In genomic region chr2:241638063-241638660, GRCh38 we compare ENCODE assay signal across 8 cellular contexts. TPM values are rescaled to one million over a fixed set of nuclear protein-coding genes. Genes with fewer than 3 reads are reported as not detected.
DNase-seq lines count a peak whose midpoint lies in the region; ATAC-seq, FAIRE-seq and TF ChIP-seq lines count a peak whose summit lies in the region.

No MANE protein-coding gene starts in this region.

- peak overlapping the region; percentile 89 for H3K4me3 Mint-ChIP-seq in activated T-cell treated with anti-CD3 and anti-CD28 coated beads, Interleukin-2, amount 50 U/mL, for 24 hours

- peaks cover 2 to 13% of the 10 kb centered on the region in 2 donors for H3K36me3 ChIP-seq in kidney (ENCODE audit: control insufficient read depth in 1 of 2, insufficient read depth in 2 of 2, low read length in 2 of 2)
- peaks cover 0 to 8% (median 0%) of the 10 kb centered on the region in 3 donors for H3K36me3 ChIP-seq in tibial nerve

- no peaks in the 10 kb centered on the region for H3K9me3 Mint-ChIP-seq in activated T-cell treated with anti-CD3 and anti-CD28 coated beads, Interleukin-2, amount 50 U/mL, for 24 hours
- H3K9me3 Mint-ChIP-seq in activated naive CD4-positive, alpha-beta T cell treated with anti-CD3 and anti-CD28 coated beads, Interleukin-2, amount 50 U/mL, for 72 hours: peaks cover 0 to 3% of the 10 kb centered on the region in 2 donors

- H3K9me3 ChIP-seq in kidney (ENCODE audit: control insufficient read depth in 1 of 2, low read length in 2 of 2) (peaks cover 0 to 7% of the 10 kb centered on the region in 2 donors), tibial nerve (no peaks in the 10 kb centered on the region)

- peak overlapping the region; percentile 78 to 89 for H3K4me3 ChIP-seq in kidney (ENCODE audit: low read length in 2 of 2)
- H3K4me3 ChIP-seq in tibial nerve: peak overlapping the region; percentile 66 to 96 (median 84)

- FAIRE-seq in kidney (lab: Jason Lieb, UNC): no peak

- intact Hi-C loops in kidney (cut with DNase I): no loop called here

- no peak for TF ChIP-seq EP300 in tibial nerve (IDR thresholded peaks at IDR 0.05)

- no peaks in the 10 kb centered on the region for H3K27me3 Mint-ChIP-seq in activated T-cell treated with anti-CD3 and anti-CD28 coated beads, Interleukin-2, amount 50 U/mL, for 24 hours

- H3K9ac ChIP-seq in kidney (ENCODE audit: low read length in 2 of 2): peak overlapping the region; percentile 49 to 64

- no peak for ATAC-seq in activated naive CD4-positive, alpha-beta T cell treated with anti-CD3 and anti-CD28 coated beads, Interleukin-2, amount 50 U/mL, for 72 hours
- no peak for ATAC-seq in GM18498 (IDR thresholded peaks at IDR 0.05; ENCODE audit: unreplicated experiment)

- TF ChIP-seq CTCF in kidney (IDR thresholded peaks at IDR 0.05; ENCODE audit: borderline replicate concordance, extremely low read depth, insufficient read depth) (no peak), tibial nerve (IDR thresholded peaks at IDR 0.05) (no peak)

- WGBS in tibial nerve, 2 donors: 2% methylated on average over 27 of the region's 27 CpGs

- no peak for DNase-seq in activated T-cell treated with anti-CD3 and anti-CD28 coated beads, Interleukin-2, amount 50 U/mL, for 24 hours
- no peak for DNase-seq in activated T-cell treated with anti-CD3 and anti-CD28 coated beads, Interleukin-2, amount 50 U/mL, for 48 hours
- DNase-seq in activated naive CD4-positive, alpha-beta T cell treated with anti-CD3 and anti-CD28 coated beads, Interleukin-2, amount 50 U/mL, for 72 hours (ENCODE audit: low spot score in 2 of 2): no peak
- DNase-seq in kidney (no peak), tibial nerve (ENCODE audit: low spot score in 2 of 2) (no peak), NCI-H748 (lab: John Stamatoyannopoulos, UW; ENCODE audit: unreplicated experiment) (no peak), Ammon's horn (ENCODE audit: low spot score) (no peak)

- H3K27me3 ChIP-seq in tibial nerve: no peaks in the 10 kb centered on the region

- H3K4me1 ChIP-seq in kidney (ENCODE audit: control insufficient read depth in 1 of 2, insufficient read depth in 1 of 2, low read depth in 1 of 2, low read length in 2 of 2) (peaks cover 5 to 17% of the 10 kb centered on the region in 2 donors), tibial nerve (peaks cover 0 to 67% (median 28%) of the 10 kb centered on the region in 4 donors)

- no peak overlapping the region for H3K27ac ChIP-seq in kidney (ENCODE audit: low read depth in 2 of 2, low read length in 2 of 2)
- H3K27ac ChIP-seq in tibial nerve: peak overlapping the region; percentile 96 to 100 (median 98)

- peaks cover 69% of the 10 kb centered on the region for H3K36me3 Mint-ChIP-seq in activated T-cell treated with anti-CD3 and anti-CD28 coated beads, Interleukin-2, amount 50 U/mL, for 24 hours (ENCODE audit: low read depth)
- peaks cover 16 to 34% of the 10 kb centered on the region in 2 donors for H3K36me3 Mint-ChIP-seq in activated naive CD4-positive, alpha-beta T cell treated with anti-CD3 and anti-CD28 coated beads, Interleukin-2, amount 50 U/mL, for 72 hours

- peak overlapping the region; percentile 94 for H3K27ac Mint-ChIP-seq in activated T-cell treated with anti-CD3 and anti-CD28 coated beads, Interleukin-2, amount 50 U/mL, for 24 hours
- H3K27ac Mint-ChIP-seq in activated naive CD4-positive, alpha-beta T cell treated with anti-CD3 and anti-CD28 coated beads, Interleukin-2, amount 50 U/mL, for 72 hours: peak overlapping the region; percentile 84 to 97

- TF ChIP-seq POLR2A in tibial nerve (IDR thresholded peaks at IDR 0.05): no peak

- H3K4me1 Mint-ChIP-seq in activated T-cell treated with anti-CD3 and anti-CD28 coated beads, Interleukin-2, amount 50 U/mL, for 24 hours (ENCODE audit: low read depth): peaks cover 55% of the 10 kb centered on the region

RNA-seq across cellular contexts. Expression of gene ATG4B, which starts 0.7 kb away (rescaled TPM):
- 100 to 1,000 TPM; 103 to 107 TPM for total RNA-seq in activated naive CD4-positive, alpha-beta T cell treated with anti-CD3 and anti-CD28 coated beads, Interleukin-2, amount 50 U/mL, for 72 hours
- total RNA-seq in kidney (81.0 TPM), tibial nerve (100 to 1,000 TPM in 2 of 4 donors, 10 to 100 TPM in 2; 61.8 to 146 (median 87.2) TPM)
- polyA plus RNA-seq in kidney (ENCODE audit: insufficient read depth, low read depth, low replicate concordance): 56.6 TPM

RNA-seq across cellular contexts. Expression of gene THAP4, which starts 1.2 kb away (rescaled TPM):
- 10 to 100 TPM; 42.2 to 45.8 TPM for total RNA-seq in activated naive CD4-positive, alpha-beta T cell treated with anti-CD3 and anti-CD28 coated beads, Interleukin-2, amount 50 U/mL, for 72 hours
- total RNA-seq in kidney (68.0 TPM), tibial nerve (10 to 100 TPM; 27.3 to 61.2 (median 42.0) TPM)
- polyA plus RNA-seq in kidney (ENCODE audit: insufficient read depth, low read depth, low replicate concordance): 184 TPM

RNA-seq across cellular contexts. Expression of gene DTYMK, which starts 48.5 kb away (rescaled TPM):
- 10 to 100 TPM; 85.5 to 92.9 TPM for total RNA-seq in activated naive CD4-positive, alpha-beta T cell treated with anti-CD3 and anti-CD28 coated beads, Interleukin-2, amount 50 U/mL, for 72 hours
- total RNA-seq in kidney: 19.0 TPM
- polyA plus RNA-seq in kidney (ENCODE audit: insufficient read depth, low read depth, low replicate concordance): 27.1 TPM
- total RNA-seq in tibial nerve: 10 to 100 TPM; 20.5 to 35.4 (median 21.3) TPM

Comparison
In these comparisons a context has a peak if more than half of its experiments do, and no peak if none do; other contexts are left out.
1. H3K27ac ChIP-seq: peak in tibial nerve (4 of 4); none in kidney (0 of 2).